In the genomic region with DNA sequence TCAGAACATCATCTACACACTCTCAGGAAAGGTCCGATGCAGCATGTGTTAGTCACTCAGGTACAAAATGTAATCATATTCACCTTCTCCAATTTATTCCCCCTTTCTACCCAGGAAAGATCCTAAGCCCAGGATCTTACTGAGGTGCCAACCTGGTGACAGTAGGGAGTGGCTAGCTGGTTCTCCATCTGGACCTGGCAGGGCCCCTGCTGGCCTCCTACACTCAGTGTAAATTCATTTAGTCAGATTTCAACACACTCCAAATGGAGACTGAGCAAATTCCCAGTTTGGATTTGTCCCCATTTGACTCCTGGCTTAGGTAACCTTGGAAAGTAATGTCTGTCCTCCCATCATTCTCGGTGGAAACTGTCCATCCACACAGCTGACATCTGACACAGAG, we compare ENCODE assay signal across 23 cellular contexts. TPM values are rescaled to one million over a fixed set of nuclear protein-coding genes. Genes with fewer than 3 reads are reported as not detected.
DNase-seq lines count a peak whose midpoint lies in the region; ATAC-seq lines count a peak whose summit lies in the region.
"Had no signal": no experiment of that assay in that cellular context is flagged by ENCODE, and none has a peak within 500 bp of the region (broad histone marks: within the 10 kb centered on the region; RNA-seq: fewer than 3 reads in every experiment).

No MANE protein-coding gene starts in this region.

- in situ Hi-C loops in G401 (cut with HindIII; ENCODE audit: low sequenced_read_pairs), result no loop called here

- no CpG with 5 or more reads among the region's 2 CpGs for WGBS in neuronal stem cell (ENCODE audit: extremely low coverage in 2 of 2, insufficient read length in 2 of 2, insufficient replicate concordance in 1 of 2), 2 donors

- no peaks in the 10 kb centered on the region for H3K27me3 ChIP-seq in neuronal stem cell (ENCODE audit: control insufficient read depth in 3 of 3, insufficient read depth in 3 of 3, low read depth in 1 of 3, low read length in 3 of 3)
- H3K27me3 ChIP-seq: BE2C; BLaER1 treated with 17β-estradiol and CSF1 and Interleukin-3, amounts not matched to agents 10 nM and 100 nM had no signal

- H2AK5ac ChIP-seq in neuronal stem cell (ENCODE audit: low read depth, low read length), result no peak overlapping the region

- intact Hi-C loops in Right ventricle myocardium inferior (cut with DNase I) (no loop called here), left cardiac atrium (cut with DNase I) (no loop called here)

- no peaks in the 10 kb centered on the region for H3K4me1 ChIP-seq in neuronal stem cell (ENCODE audit: control insufficient read depth in 2 of 2, insufficient read depth in 1 of 2, low read depth in 1 of 2, low read length in 2 of 2)
- H3K4me1 ChIP-seq: A549, BE2C had no signal

- no peak overlapping the region for H4K91ac ChIP-seq in neuronal stem cell (ENCODE audit: low read depth, low read length, poor library complexity)

- no peak overlapping the region for H3K4me3 ChIP-seq in neuronal stem cell (ENCODE audit: low read length in 2 of 2)
- H3K4me3 ChIP-seq: A549; BLaER1 treated with 17β-estradiol and CSF1 and Interleukin-3, amounts not matched to agents 10 nM and 100 nM; GM12878; GM23248 had no signal

- no peak overlapping the region for H2BK120ac ChIP-seq in neuronal stem cell (ENCODE audit: low read depth, low read length)

- H3K14ac ChIP-seq in neuronal stem cell (ENCODE audit: low read length), result no peak overlapping the region

- H3K9me3 ChIP-seq in neuronal stem cell (replicated peaks in 1 of 2; ENCODE audit: control insufficient read depth in 2 of 2, insufficient read depth in 1 of 2, low read depth in 1 of 2, low read length in 2 of 2), result no peaks in the 10 kb centered on the region
- H3K9me3 ChIP-seq: A549; BE2C; BLaER1 treated with 17β-estradiol and CSF1 and Interleukin-3, amounts not matched to agents 10 nM and 100 nM had no signal

- no peaks in the 10 kb centered on the region for H3K36me3 ChIP-seq in neuronal stem cell (replicated peaks in 1 of 2; ENCODE audit: control insufficient read depth in 2 of 2, insufficient read depth in 2 of 2, low read length in 2 of 2)
- H3K36me3 ChIP-seq: BE2C; BLaER1 treated with 17β-estradiol and CSF1 and Interleukin-3, amounts not matched to agents 10 nM and 100 nM had no signal

- no peak overlapping the region for H2BK12ac ChIP-seq in neuronal stem cell (ENCODE audit: low read length)

- no peak overlapping the region for H3K4me2 ChIP-seq in neuronal stem cell (ENCODE audit: insufficient read depth, low read length, poor library complexity, severe bottlenecking)
- H3K4me2 ChIP-seq: A549 had no signal

- no peak for DNase-seq in Right ventricle myocardium inferior (ENCODE audit: missing footprints)
- DNase-seq in left cardiac atrium, result no peak
- peak; percentile 95 for DNase-seq in G401 (ENCODE audit: low spot score)
- DNase-seq in cerebellar cortex (ENCODE audit: low spot score), result peak; percentile 93
- DNase-seq in neuronal stem cell (ENCODE audit: low spot score), result no peak
- DNase-seq in activated naive CD4-positive, alpha-beta T cell treated with Interleukin-2 at 50 U/mL for 16 hours, result no peak
- DNase-seq: 8988T; ACHN; AML-193; BE2C; CD4-positive, alpha-beta T cell; CD8-positive, alpha-beta memory T cell; DMS153; DND-41; GDM1; GM23248; H7; HCEC 1CT had no signal

- H2BK15ac ChIP-seq in neuronal stem cell (ENCODE audit: low read length), result no peak overlapping the region

- H2BK5ac ChIP-seq in neuronal stem cell (ENCODE audit: low read length), result no peak overlapping the region

- H3K79me1 ChIP-seq in neuronal stem cell (ENCODE audit: low read depth, low read length), result no peaks in the 10 kb centered on the region

- no peak overlapping the region for H3K4ac ChIP-seq in neuronal stem cell (ENCODE audit: low read length)

- no peak overlapping the region for H3K9ac ChIP-seq in neuronal stem cell (ENCODE audit: low read depth, low read length, poor library complexity)
- H3K9ac ChIP-seq: BLaER1 treated with 17β-estradiol and CSF1 and Interleukin-3, amounts not matched to agents 10 nM and 100 nM; GM23248 had no signal

- no peak overlapping the region for H3K27ac ChIP-seq in neuronal stem cell (replicated peaks; ENCODE audit: low read length)
- H3K27ac ChIP-seq: A549; BLaER1 treated with 17β-estradiol and CSF1 and Interleukin-3, amounts not matched to agents 10 nM and 100 nM; GM23248 had no signal

- peak; percentile 25 for ATAC-seq in Right ventricle myocardium inferior
- no peak for ATAC-seq in left cardiac atrium
- no peak for ATAC-seq in HG03175 (IDR thresholded peaks at IDR 0.05; ENCODE audit: unreplicated experiment)
- ATAC-seq: A549, GM12878 had no signal

- no peak overlapping the region for H3K23ac ChIP-seq in neuronal stem cell (ENCODE audit: low read depth, low read length, poor library complexity)

- peak overlapping the region; percentile 15 for H3K18ac ChIP-seq in neuronal stem cell (ENCODE audit: low read length)

- no peak overlapping the region for H4K8ac ChIP-seq in neuronal stem cell (ENCODE audit: low read depth, low read length)

- no peak overlapping the region for H2AFZ ChIP-seq in neuronal stem cell (ENCODE audit: low read length)
- H2AFZ ChIP-seq: GM23248 had no signal

RNA-seq across cellular contexts. Expression of gene SYNPR, which starts 47.3 kb away (rescaled TPM):
- total RNA-seq in Right ventricle myocardium inferior (not detected), left cardiac atrium (10 to 100 TPM in 1 of 2 donors, 1 to 10 TPM in 1; 5.3 to 10.4 TPM)
- total RNA-seq in G401 (2014; rRNA removed; shearing (Covaris generic)), result not detected in 2 replicates
- polyA plus RNA-seq in neuronal stem cell (2013, experiment 1 of 2), result 0.08 TPM
- polyA plus RNA-seq in neuronal stem cell (2013, experiment 2 of 2), result 0.12 TPM
- total RNA-seq: CD4-positive, alpha-beta T cell; CD8-positive, alpha-beta memory T cell; GM12878; GM23248 had no signal
- polyA plus RNA-seq: A549; CD14-positive monocyte; CD8-positive, alpha-beta memory T cell; GM12878; GM23248 had no signal

Comparison
In these comparisons a context has a peak if more than half of its experiments do, and no peak if none do; other contexts are left out.
1. DNase-seq: peak in G401 (single experiment) and cerebellar cortex (single experiment); none in Right ventricle myocardium inferior (single experiment), left cardiac atrium (single experiment), neuronal stem cell (single experiment) and activated naive CD4-positive, alpha-beta T cell treated with Interleukin-2 at 50 U/mL for 16 hours (single experiment).